Comparison of ENCODE assay signal across 8 cellular contexts in the genomic region with DNA sequence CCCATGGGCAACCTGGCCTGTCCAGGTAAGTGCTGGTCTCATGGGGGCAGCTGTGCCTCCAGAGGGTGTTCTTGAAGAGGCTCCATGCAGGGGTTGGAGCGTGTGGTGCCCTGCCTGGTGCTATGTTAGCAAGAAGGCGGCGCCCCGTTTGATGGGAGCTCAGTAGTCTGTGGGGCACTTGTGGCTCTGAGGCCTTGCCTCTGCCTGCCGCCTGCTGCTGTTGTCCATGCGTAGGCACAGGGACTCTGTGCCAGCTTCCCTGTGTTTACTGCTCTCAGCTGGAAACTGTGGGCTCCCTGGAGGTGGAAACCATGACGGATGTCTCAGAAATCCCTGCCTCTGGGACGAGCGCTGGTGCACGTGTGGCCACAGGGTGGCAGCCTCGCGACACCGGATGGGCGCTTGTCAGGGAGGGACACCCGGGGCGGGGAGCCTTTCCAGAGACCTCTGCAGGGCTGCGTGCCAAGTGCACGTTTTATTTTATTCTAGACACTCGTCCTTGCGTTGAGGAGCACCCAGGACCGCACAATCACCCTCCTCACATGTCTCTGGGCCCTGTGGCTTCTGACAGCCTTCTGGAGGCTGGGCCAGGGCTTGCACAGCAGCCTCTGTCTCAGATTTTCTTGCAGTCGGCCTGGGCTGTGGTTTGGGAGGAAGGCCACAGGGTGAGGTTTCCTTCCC. TPM values are rescaled to one million over a fixed set of nuclear protein-coding genes. Genes with fewer than 3 reads are reported as not detected.
DNase-seq lines count a peak whose midpoint lies in the region; ATAC-seq and TF ChIP-seq lines count a peak whose summit lies in the region.

No MANE protein-coding gene starts in this region.

- no peaks in the 10 kb centered on the region for H3K27me3 ChIP-seq in muscle layer of colon (ENCODE audit: control insufficient read depth in 1 of 2, insufficient read depth in 2 of 2, low read length in 2 of 2)

- no peak overlapping the region for H3K4me3 ChIP-seq in Jurkat, Clone E6-1 (ENCODE audit: low read length)
- H3K4me3 ChIP-seq in epithelial cell of esophagus (ENCODE audit: low read length) (no peak overlapping the region), muscle layer of colon (ENCODE audit: low read depth in 1 of 2, low read length in 2 of 2) (no peak overlapping the region)

- DNase-seq in DMS153 treated with DMSO at 0.1 percent for 48 hours (lab: John Stamatoyannopoulos, UW; ENCODE audit: unreplicated experiment) (peak; percentile 94), OCI-M1 (lab: John Stamatoyannopoulos, UW) (peak; percentile 91), activated T-cell treated with anti-CD3 and anti-CD28 coated beads for 1 hour (ENCODE audit: low read depth) (peak; percentile 82), epithelial cell of esophagus (ENCODE audit: low read depth) (peak; percentile 77)
- peak; percentile 88 for DNase-seq in Jurkat, Clone E6-1 (ENCODE audit: low read depth, low spot score)
- peak; percentile 89 for DNase-seq in stimulated activated CD8-positive, alpha-beta memory T cell treated with anti-CD3 and anti-CD28 coated beads, Interleukin-4, amount 100 ng/mL, for 48 hours

- peak; percentile 72 for ATAC-seq in GM21723 (IDR thresholded peaks at IDR 0.05; ENCODE audit: unreplicated experiment)

- H3K36me3 ChIP-seq in muscle layer of colon (ENCODE audit: insufficient read depth, low read length): peaks cover 25% of the 10 kb centered on the region

- peak overlapping the region; percentile 57 for H3K27ac ChIP-seq in muscle layer of colon (ENCODE audit: low read depth, low read length)

- TF ChIP-seq CTCF in epithelial cell of esophagus (IDR thresholded peaks at IDR 0.05; ENCODE audit: insufficient read depth, low read depth, low read length, missing control alignments): peak; percentile 85

- H3K4me1 ChIP-seq in muscle layer of colon (ENCODE audit: insufficient read depth, low read length): peaks cover 49% of the 10 kb centered on the region

- no peaks in the 10 kb centered on the region for H3K9me3 ChIP-seq in muscle layer of colon (ENCODE audit: low read length)

- no peak overlapping the region for H3K9ac ChIP-seq in muscle layer of colon (ENCODE audit: low read length)

RNA-seq across cellular contexts. Expression of gene SNAP47, which starts 27.1 kb away (rescaled TPM):
- polyA plus RNA-seq in Jurkat, Clone E6-1 (2012; ENCODE audit: insufficient read depth, insufficient read length): 32.1 TPM

RNA-seq across cellular contexts. Expression of gene JMJD4, which starts 27.3 kb away (rescaled TPM):
- 22.3 TPM for polyA plus RNA-seq in Jurkat, Clone E6-1 (2012; ENCODE audit: insufficient read depth, insufficient read length)

RNA-seq across cellular contexts. Expression of gene PRSS38, which starts 53.1 kb away (rescaled TPM):
- not detected for polyA plus RNA-seq in Jurkat, Clone E6-1 (2012; ENCODE audit: insufficient read depth, insufficient read length)
